Comparison of ENCODE assay signal across 19 cellular contexts in the genomic region with DNA sequence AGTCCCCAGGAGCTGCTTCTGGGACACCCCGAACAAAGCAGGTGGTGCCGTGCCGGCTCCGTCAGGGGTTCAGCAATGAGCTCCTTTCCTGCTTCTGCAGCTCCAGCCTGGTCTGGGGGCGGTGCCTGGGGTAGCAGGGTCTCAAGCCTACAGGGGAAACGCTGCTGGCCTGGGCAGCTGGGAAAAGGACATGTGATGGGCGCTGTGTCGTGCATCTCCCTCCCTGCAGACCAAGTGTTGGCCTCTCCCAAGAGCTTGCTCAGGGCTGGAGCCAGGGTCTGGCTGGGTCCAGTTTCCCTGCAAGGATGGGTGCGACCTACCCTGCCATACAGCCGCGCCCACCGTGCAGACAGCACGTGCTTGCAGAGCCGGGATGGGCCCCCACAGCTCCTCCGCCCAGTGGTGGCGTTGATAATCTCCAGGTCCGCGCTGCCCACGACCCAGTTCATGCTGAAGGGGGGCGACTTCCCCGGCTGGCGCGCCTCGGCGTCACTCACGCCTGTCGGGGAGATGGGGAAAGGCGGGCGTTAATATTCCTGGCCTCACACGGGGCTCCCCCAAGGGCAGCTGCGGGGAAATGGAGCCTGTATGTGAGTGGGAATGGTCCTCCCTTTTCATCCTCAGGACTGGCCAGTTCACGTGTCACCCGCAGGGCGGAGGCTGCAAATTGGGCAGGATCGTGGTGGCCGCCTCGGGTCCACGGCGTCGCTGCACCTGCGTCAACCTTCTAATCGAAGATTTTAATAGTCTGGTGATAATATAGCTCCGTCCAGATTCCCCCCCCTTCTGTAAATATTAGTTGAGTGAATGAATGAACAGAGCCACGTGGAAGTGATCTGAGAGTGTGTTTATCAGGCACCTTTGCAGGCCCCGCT.
"Had no signal": no experiment of that assay in that cellular context is flagged by ENCODE, and none has a peak within 500 bp of the region (broad histone marks: within the 10 kb centered on the region; RNA-seq: fewer than 3 reads in every experiment).

No MANE protein-coding gene starts in this region.

- DNase-seq: activated CD4-positive, alpha-beta T cell treated with anti-CD3 and anti-CD28 coated beads for 48 hours; activated CD8-positive, alpha-beta memory T cell treated with anti-CD3 and anti-CD28 coated beads, Interleukin-2, amount 50 U/mL, for 4 hours; activated naive CD4-positive, alpha-beta T cell treated with anti-CD3 and anti-CD28 coated beads, Interleukin-2, amount 50 U/mL, for 16 hours; activated T-cell treated with anti-CD3 and anti-CD28 coated beads, Interleukin-2, amount 50 U/mL, for 4 hours; dermis blood vessel endothelial cell; effector memory CD8-positive, alpha-beta T cell; hippocampal formation; mucosa of descending colon; naive B cell; psoas muscle; stimulated activated CD4-positive, alpha-beta T cell treated with anti-CD3 and anti-CD28 coated beads, Interleukin-4, amount 100 ng/mL, for 4 hours; uterus had no signal

- H3K4me1 ChIP-seq: breast epithelium, psoas muscle, uterus had no signal

- H3K9me3 ChIP-seq: breast epithelium, mucosa of descending colon, psoas muscle, tibial artery, uterus had no signal

- ATAC-seq: activated T-cell treated with anti-CD3 and anti-CD28 coated beads, Interleukin-2, amount 50 U/mL, for 4 hours; effector memory CD8-positive, alpha-beta T cell; mucosa of descending colon; psoas muscle; right cardiac atrium; stimulated activated memory B cell treated with anti-CD40 and anti-IgM and Interleukin-4, amounts not matched to agents 10 μg/mL and 1 μg/mL and 100 μg/mL, for 72 hours had no signal

- H3K4me3 Mint-ChIP-seq: activated T-cell treated with anti-CD3 and anti-CD28 coated beads, Interleukin-2, amount 50 U/mL, for 4 hours; effector memory CD8-positive, alpha-beta T cell; naive B cell; neural crest cell; stimulated activated memory B cell treated with anti-CD40 and anti-IgM and Interleukin-4, amounts not matched to agents 10 μg/mL and 1 μg/mL and 100 μg/mL, for 72 hours; T-helper 2 cell treated with Interferon-gamma antibody and Interleukin-4, amounts not matched to agents 5 μg/mL and 100 μg/mL, for 36 hours had no signal

- H3K27ac Mint-ChIP-seq: effector memory CD8-positive, alpha-beta T cell; naive B cell; stimulated activated memory B cell treated with anti-CD40 and anti-IgM and Interleukin-4, amounts not matched to agents 10 μg/mL and 1 μg/mL and 100 μg/mL, for 72 hours; T-helper 2 cell treated with Interferon-gamma antibody and Interleukin-4, amounts not matched to agents 5 μg/mL and 100 μg/mL, for 36 hours had no signal

- H3K36me3 ChIP-seq: breast epithelium, tibial artery, uterus had no signal

- H3K4me1 Mint-ChIP-seq: naive B cell; stimulated activated memory B cell treated with anti-CD40 and anti-IgM and Interleukin-4, amounts not matched to agents 10 μg/mL and 1 μg/mL and 100 μg/mL, for 72 hours had no signal

- H3K27me3 ChIP-seq: breast epithelium, uterus had no signal

- H3K27ac ChIP-seq: breast epithelium, psoas muscle, tibial artery, uterus had no signal

- H3K9me3 Mint-ChIP-seq: activated T-cell treated with anti-CD3 and anti-CD28 coated beads, Interleukin-2, amount 50 U/mL, for 4 hours; effector memory CD8-positive, alpha-beta T cell; neural crest cell; stimulated activated memory B cell treated with anti-CD40 and anti-IgM and Interleukin-4, amounts not matched to agents 10 μg/mL and 1 μg/mL and 100 μg/mL, for 72 hours; T-helper 2 cell treated with Interferon-gamma antibody and Interleukin-4, amounts not matched to agents 5 μg/mL and 100 μg/mL, for 36 hours had no signal

- H3K36me3 Mint-ChIP-seq: naive B cell; stimulated activated memory B cell treated with anti-CD40 and anti-IgM and Interleukin-4, amounts not matched to agents 10 μg/mL and 1 μg/mL and 100 μg/mL, for 72 hours had no signal

- H3K4me3 ChIP-seq: breast epithelium, mucosa of descending colon, psoas muscle, smooth muscle cell, tibial artery, uterus had no signal
